ENCODE assay signal across 23 cellular contexts in genomic region chr2:149420053-149420963, GRCh38.
DNase-seq lines count a peak whose midpoint lies in the region; ATAC-seq and TF ChIP-seq lines count a peak whose summit lies in the region.
"Had no signal": no experiment of that assay in that cellular context is flagged by ENCODE, and none has a peak within 500 bp of the region (broad histone marks: within the 10 kb centered on the region; RNA-seq: fewer than 3 reads in every experiment).

No MANE protein-coding gene starts in this region.

- intact Hi-C loops in colonic mucosa (cut with DNase I) = no loop called here
- intact Hi-C loops in upper lobe of right lung (cut with DNase I) = no loop called here

- no peaks in the 10 kb centered on the region for H3K9me3 ChIP-seq in colonic mucosa
- H3K9me3 ChIP-seq in upper lobe of right lung = no peaks in the 10 kb centered on the region
- H3K9me3 ChIP-seq: SK-N-SH, suprapubic skin had no signal

- H3K23ac ChIP-seq in mesendoderm (ENCODE audit: low read length) = peak overlapping the region; percentile 35

- H3K4me1 ChIP-seq in colonic mucosa (no peaks in the 10 kb centered on the region), mesendoderm (ENCODE audit: control insufficient read depth, low read depth, low read length) (peaks cover 13% of the 10 kb centered on the region), upper lobe of right lung (no peaks in the 10 kb centered on the region)
- H3K4me1 ChIP-seq: suprapubic skin had no signal

- no peak overlapping the region for H2BK120ac ChIP-seq in mesendoderm (ENCODE audit: low read depth, low read length)

- H3K27ac ChIP-seq in colonic mucosa = no peak overlapping the region
- H3K27ac ChIP-seq in mesendoderm (ENCODE audit: low read depth, low read length) = no peak overlapping the region
- no peak overlapping the region for H3K27ac ChIP-seq in upper lobe of right lung
- H3K27ac ChIP-seq: 22Rv1, suprapubic skin, WERI-Rb-1 had no signal

- no peak overlapping the region for H4K5ac ChIP-seq in mesendoderm (ENCODE audit: low read length)

- no peak overlapping the region for H2AK5ac ChIP-seq in mesendoderm (ENCODE audit: low read length)

- no peak overlapping the region for H3K4me3 ChIP-seq in colonic mucosa
- H3K4me3 ChIP-seq in mesendoderm (ENCODE audit: low read length) = no peak overlapping the region
- no peak overlapping the region for H3K4me3 ChIP-seq in upper lobe of right lung
- H3K4me3 ChIP-seq: suprapubic skin had no signal

- H3K79me1 ChIP-seq in mesendoderm (ENCODE audit: low read length) = peaks cover 2% of the 10 kb centered on the region

- TF ChIP-seq CTCF in colonic mucosa (IDR thresholded peaks at IDR 0.05) (no peak), upper lobe of right lung (IDR thresholded peaks at IDR 0.05) (no peak)

- H3K4me2 ChIP-seq in mesendoderm (ENCODE audit: low read length) = no peak overlapping the region
- H3K4me2 ChIP-seq: SK-N-SH had no signal

- H3K36me3 ChIP-seq in colonic mucosa (no peaks in the 10 kb centered on the region), mesendoderm (ENCODE audit: control insufficient read depth, insufficient read depth, low read length) (no peaks in the 10 kb centered on the region), upper lobe of right lung (no peaks in the 10 kb centered on the region)
- H3K36me3 ChIP-seq: suprapubic skin, WERI-Rb-1 had no signal

- no CpG with 5 or more reads among the region's 13 CpGs for WGBS in mesendoderm (ENCODE audit: extremely low coverage, insufficient coverage, low lambda C conversion rate)

- H2BK5ac ChIP-seq in mesendoderm (ENCODE audit: low read length) = no peak overlapping the region

- H3K18ac ChIP-seq in mesendoderm (ENCODE audit: low read length) = no peak overlapping the region

- ATAC-seq in upper lobe of right lung (peak; percentile 68), HG03097 (IDR thresholded peaks at IDR 0.05; ENCODE audit: low FRiP score, unreplicated experiment) (no peak)
- ATAC-seq: CD8-positive, alpha-beta T cell; HCT116; stimulated activated memory B cell treated with anti-CD40 and anti-IgM and Interleukin-4, amounts not matched to agents 10 μg/mL and 1 μg/mL and 100 μg/mL, for 72 hours had no signal

- no peak overlapping the region for H3K56ac ChIP-seq in mesendoderm (ENCODE audit: low read length)

- H3K79me2 ChIP-seq in mesendoderm (ENCODE audit: control insufficient read depth, insufficient read depth, low read length) = no peaks in the 10 kb centered on the region

- H3K27me3 ChIP-seq in colonic mucosa (no peaks in the 10 kb centered on the region), mesendoderm (ENCODE audit: insufficient read depth, low read length, poor library complexity) (no peaks in the 10 kb centered on the region), upper lobe of right lung (peaks cover 28% of the 10 kb centered on the region)
- H3K27me3 ChIP-seq: suprapubic skin had no signal

- H4K8ac ChIP-seq in mesendoderm (ENCODE audit: low read depth, low read length) = no peak overlapping the region

- DNase-seq in NCI-H2107 (lab: John Stamatoyannopoulos, UW) (peak; percentile 23), NCI-H2107 treated with DMSO at 0.1 percent for 48 hours (lab: John Stamatoyannopoulos, UW; ENCODE audit: unreplicated experiment) (no peak), colonic mucosa (peak; percentile 56), mesendoderm (no peak), upper lobe of right lung (no peak), kidney glomerular epithelial cell (lab: John Stamatoyannopoulos, UW) (no peak)
- DNase-seq in activated effector memory CD4-positive, alpha-beta T cell treated with Interleukin-2 at 50 U/mL for 16 hours = no peak
- DNase-seq: activated CD4-positive, alpha-beta memory T cell treated with anti-CD3 and anti-CD28 coated beads, Interleukin-2, amount 10 ng/mL, durations not matched to agents 7 days and 5 days; activated T-cell treated with anti-CD3 and anti-CD28 coated beads for 4 hours; AML-193; CD8-positive, alpha-beta T cell; cortex of kidney; DMS53; Kasumi-1; NCI-H1048; NCI-H1930; SK-N-SH; WERI-Rb-1 had no signal

- H2BK15ac ChIP-seq in mesendoderm (replicated peaks; ENCODE audit: low read depth) = no peak overlapping the region

- H3K9ac ChIP-seq in colonic mucosa (ENCODE audit: low read depth in 2 of 2, low read length in 2 of 2) = no peak overlapping the region
- H3K9ac ChIP-seq in mesendoderm (ENCODE audit: low read length) = no peak overlapping the region
- H3K9ac ChIP-seq: SK-N-SH had no signal

- H3K4ac ChIP-seq in mesendoderm (ENCODE audit: low read depth, low read length) = no peak overlapping the region

Comparison
In these comparisons a context has a peak if more than half of its experiments do, and no peak if none do; other contexts are left out.
1. DNase-seq: peak in NCI-H2107 (single experiment) and colonic mucosa (single experiment); none in NCI-H2107 treated with DMSO at 0.1 percent for 48 hours (single experiment), mesendoderm (single experiment), upper lobe of right lung (single experiment), activated effector memory CD4-positive, alpha-beta T cell treated with Interleukin-2 at 50 U/mL for 16 hours (single experiment) and kidney glomerular epithelial cell (single experiment).